Comparison of ENCODE assay signal across 1 cellular context in genomic region chr1:40784141-40784770, GRCh38.
TF ChIP-seq lines count a peak whose summit lies in the region.

No MANE protein-coding gene starts in this region.

TF ChIP-seq in HEK293, 187 proteins besides CTCF, POLR2A, EP300 and RAD21 (continued from another document and continues in another):
- no peak; the same call in 1 of the 2 replicates for TF ChIP-seq ZNF398 (tag by site-specific recombination; IDR thresholded peaks at IDR 0.05)
- TF ChIP-seq KLF7 (tag by site-specific recombination; IDR thresholded peaks at IDR 0.05; ENCODE audit: borderline replicate concordance), result no peak
- no peak for TF ChIP-seq SALL2 (tag by site-specific recombination; IDR thresholded peaks at IDR 0.05; ENCODE audit: borderline replicate concordance)
- TF ChIP-seq ZNF214 (tag by site-specific recombination; IDR thresholded peaks at IDR 0.05; ENCODE audit: borderline replicate concordance), result no peak
- peak; percentile 55 for TF ChIP-seq ZBTB26 (tag by site-specific recombination; optimal IDR thresholded peaks at IDR 0.05)
- no peak for TF ChIP-seq YY2 (tag by site-specific recombination; IDR thresholded peaks at IDR 0.05)
- no peak for TF ChIP-seq ZNF426 (tag by site-specific recombination; IDR thresholded peaks at IDR 0.05)
- 0 out of 2 replicates have a peak, but pooled peaks have one; percentile 64 for TF ChIP-seq REST (tag by site-specific recombination; IDR thresholded peaks at IDR 0.05)
- no peak for TF ChIP-seq ZSCAN18 (tag by site-specific recombination; IDR thresholded peaks at IDR 0.05)
- TF ChIP-seq ZNF23 (tag by site-specific recombination; IDR thresholded peaks at IDR 0.05; ENCODE audit: borderline replicate concordance), result no peak
- TF ChIP-seq ZBTB21 (tag by site-specific recombination; IDR thresholded peaks at IDR 0.05), result no peak
- no peak for TF ChIP-seq ZNF510 (tag by site-specific recombination; IDR thresholded peaks at IDR 0.05; ENCODE audit: insufficient replicate concordance)
- TF ChIP-seq ELK4 (IDR thresholded peaks at IDR 0.05; ENCODE audit: borderline replicate concordance, low read depth, low read length), result no peak
- peak; percentile 15; the same call in 1 of the 2 replicates for TF ChIP-seq ZNF335 (tag by site-specific recombination; conservative IDR thresholded peaks at IDR 0.05)
- no peak for TF ChIP-seq ZFP41 (tag by site-specific recombination; IDR thresholded peaks at IDR 0.05; ENCODE audit: borderline replicate concordance)
- TF ChIP-seq ZNF157 (tag by site-specific recombination; IDR thresholded peaks at IDR 0.05), result no peak
- TF ChIP-seq ZNF202 (tag by site-specific recombination; IDR thresholded peaks at IDR 0.05; ENCODE audit: borderline replicate concordance), result no peak
- TF ChIP-seq ZNF18 (tag by site-specific recombination; IDR thresholded peaks at IDR 0.05), result no peak
- TF ChIP-seq ZNF354C (tag by site-specific recombination; IDR thresholded peaks at IDR 0.05; ENCODE audit: borderline replicate concordance, low read depth), result no peak
- no peak for TF ChIP-seq ZNF747 (tag by site-specific recombination; IDR thresholded peaks at IDR 0.05)
- TF ChIP-seq TCF7L2 (IDR thresholded peaks at IDR 0.05; ENCODE audit: borderline replicate concordance, low read depth, low read length), result no peak
- TF ChIP-seq ZNF843 (tag by site-specific recombination; IDR thresholded peaks at IDR 0.05), result no peak
- no peak for TF ChIP-seq ZXDB (tag by site-specific recombination; IDR thresholded peaks at IDR 0.05)
- TF ChIP-seq ZIC2 (tag by site-specific recombination; IDR thresholded peaks at IDR 0.05), result no peak
- TF ChIP-seq KLF16 (tag by site-specific recombination; IDR thresholded peaks at IDR 0.05), result no peak
- TF ChIP-seq PRDM10 (tag by site-specific recombination; IDR thresholded peaks at IDR 0.05), result no peak
- TF ChIP-seq ZNF292 (tag by site-specific recombination; IDR thresholded peaks at IDR 0.05; ENCODE audit: borderline replicate concordance, low read depth), result no peak
- no peak for TF ChIP-seq ZNF830 (tag by site-specific recombination; IDR thresholded peaks at IDR 0.05; ENCODE audit: low read depth)
- no peak for TF ChIP-seq ZNF670 (tag by site-specific recombination; IDR thresholded peaks at IDR 0.05; ENCODE audit: low read depth)
- no peak for TF ChIP-seq ZSCAN5A (tag by site-specific recombination; IDR thresholded peaks at IDR 0.05)
- no peak for TF ChIP-seq ZNF623 (tag by site-specific recombination; IDR thresholded peaks at IDR 0.05)
- TF ChIP-seq SCRT1 (tag by site-specific recombination; IDR thresholded peaks at IDR 0.05; ENCODE audit: borderline replicate concordance), result no peak
- no peak for TF ChIP-seq ZNF610 (tag by site-specific recombination; IDR thresholded peaks at IDR 0.05; ENCODE audit: borderline replicate concordance)
- TF ChIP-seq SP3 (tag by site-specific recombination; IDR thresholded peaks at IDR 0.05), result peak; percentile 54
- no peak for TF ChIP-seq ZNF501 (tag by site-specific recombination; IDR thresholded peaks at IDR 0.05)
- TF ChIP-seq KLF17 (tag by site-specific recombination; IDR thresholded peaks at IDR 0.05), result no peak
- no peak for TF ChIP-seq ZNF521 (tag by site-specific recombination; IDR thresholded peaks at IDR 0.05)
- no peak for TF ChIP-seq ZFP37 (tag by site-specific recombination; IDR thresholded peaks at IDR 0.05)
- no peak for TF ChIP-seq GLI2 (tag by site-specific recombination; IDR thresholded peaks at IDR 0.05; ENCODE audit: borderline replicate concordance, low read depth)
- TF ChIP-seq ZBTB48 (tag by site-specific recombination; IDR thresholded peaks at IDR 0.05), result peak; percentile 68; the same call in 1 of the 2 replicates
- peak; percentile 49 for TF ChIP-seq ZFHX2 (tag by site-specific recombination; conservative IDR thresholded peaks at IDR 0.05)
- TF ChIP-seq GFI1B (tag by site-specific recombination; IDR thresholded peaks at IDR 0.05), result no peak
- no peak for TF ChIP-seq ZSCAN4 (tag by site-specific recombination; IDR thresholded peaks at IDR 0.05)
- no peak for TF ChIP-seq ZNF433 (tag by site-specific recombination; IDR thresholded peaks at IDR 0.05; ENCODE audit: low read depth)
